ENCODE assay signal across 21 cellular contexts in the genomic region with DNA sequence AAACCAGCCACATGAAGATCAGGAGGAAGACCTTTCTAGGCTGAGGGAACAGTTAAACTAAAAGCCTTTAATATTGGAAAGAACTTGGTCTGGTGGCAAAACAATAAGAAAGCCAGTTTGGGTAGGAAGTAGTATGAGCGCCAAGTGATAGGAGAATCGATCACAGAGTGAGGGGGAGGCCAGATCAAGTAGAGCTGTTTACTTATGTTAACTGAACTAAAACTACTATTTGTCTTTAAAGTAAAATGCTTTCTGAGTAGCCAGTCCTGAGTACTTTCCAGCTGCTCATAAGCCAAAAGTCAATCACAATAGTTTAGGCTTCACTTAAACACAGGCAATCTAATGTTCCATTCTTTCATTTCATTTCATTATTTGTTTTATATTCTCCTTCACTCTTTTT.
DNase-seq lines count a peak whose midpoint lies in the region; ATAC-seq, FAIRE-seq and TF ChIP-seq lines count a peak whose summit lies in the region.
"Had no signal": no experiment of that assay in that cellular context is flagged by ENCODE, and none has a peak within 500 bp of the region (broad histone marks: within the 10 kb centered on the region; RNA-seq: fewer than 3 reads in every experiment).

No MANE protein-coding gene starts in this region.

- ATAC-seq in A549 = no peak
- ATAC-seq in left lobe of liver = peak; percentile 65
- ATAC-seq: HCT116 had no signal

- no peaks in the 10 kb centered on the region for H3K79me2 ChIP-seq in smooth muscle cell (ENCODE audit: low read depth)

- H3K36me3 Mint-ChIP-seq in progenitor cell of endocrine pancreas (ENCODE audit: insufficient read depth) = peaks cover 9% of the 10 kb centered on the region

- H3K4me3 ChIP-seq in A549 (no peak overlapping the region), smooth muscle cell (no peak overlapping the region)
- H3K4me3 ChIP-seq: GM23248 had no signal

- H3K36me3 ChIP-seq in smooth muscle cell (ENCODE audit: low read depth) = no peaks in the 10 kb centered on the region
- H3K36me3 ChIP-seq: BE2C had no signal

- H3K9me3 ChIP-seq in A549 (no peaks in the 10 kb centered on the region), smooth muscle cell (replicated peaks; ENCODE audit: low read depth) (no peaks in the 10 kb centered on the region)
- H3K9me3 ChIP-seq: BE2C had no signal

- TF ChIP-seq POLR2A in A549 (IDR thresholded peaks at IDR 0.05; ENCODE audit: low read length) (no peak), GM12891 (IDR thresholded peaks at IDR 0.05; ENCODE audit: low read depth, low read length) (no peak)

- H3K27me3 Mint-ChIP-seq in progenitor cell of endocrine pancreas = no peaks in the 10 kb centered on the region
- H3K27me3 Mint-ChIP-seq: CD4-positive, alpha-beta memory T cell had no signal

- H3K27ac ChIP-seq in A549 = no peak overlapping the region
- no peak overlapping the region for H3K27ac ChIP-seq in smooth muscle cell (ENCODE audit: low read depth)
- H3K27ac ChIP-seq: C4-2B, GM23248 had no signal

- H3K4me1 ChIP-seq in A549 (no peaks in the 10 kb centered on the region), smooth muscle cell (ENCODE audit: low read depth) (no peaks in the 10 kb centered on the region)
- H3K4me1 ChIP-seq: BE2C had no signal

- WGBS in A549 (ENCODE audit: missing lambda C conversion rate) = 84% methylated on average over 2 of the region's 2 CpGs
- 87% methylated on average over 2 of the region's 2 CpGs for WGBS in smooth muscle cell (ENCODE audit: low lambda C conversion rate)

- TF ChIP-seq EP300 in A549 (IDR thresholded peaks at IDR 0.05) = no peak

- no peak overlapping the region for H3K9ac ChIP-seq in smooth muscle cell (ENCODE audit: low read depth)
- H3K9ac ChIP-seq: GM23248 had no signal

- peak overlapping the region; percentile 58 for H3K27ac Mint-ChIP-seq in progenitor cell of endocrine pancreas

- no peaks in the 10 kb centered on the region for H3K27me3 ChIP-seq in smooth muscle cell (ENCODE audit: low read depth)
- H3K27me3 ChIP-seq: BE2C had no signal

- H3K4me1 Mint-ChIP-seq in progenitor cell of endocrine pancreas (ENCODE audit: low read depth) = peaks cover 24% of the 10 kb centered on the region
- H3K4me1 Mint-ChIP-seq: CD4-positive, alpha-beta memory T cell had no signal

- FAIRE-seq in A549 (lab: Jason Lieb, UNC) = peak; percentile 13
- peak; percentile 80 for FAIRE-seq in GM12891 (lab: Jason Lieb, UNC)
- FAIRE-seq: A204.1, D721Med, G401.6, H54 had no signal

- H4K20me1 ChIP-seq in smooth muscle cell (ENCODE audit: low read depth) = no peaks in the 10 kb centered on the region

- peak overlapping the region; percentile 11 for H3K4me3 Mint-ChIP-seq in progenitor cell of endocrine pancreas (ENCODE audit: low read depth)
- H3K4me3 Mint-ChIP-seq: CD4-positive, alpha-beta memory T cell had no signal

- H2AFZ ChIP-seq in smooth muscle cell (ENCODE audit: low read depth) = no peak overlapping the region
- H2AFZ ChIP-seq: GM23248 had no signal

- H3K4me2 ChIP-seq in A549 (no peak overlapping the region), smooth muscle cell (no peak overlapping the region)

- POLR2A ChIA-PET in A549 (lab: Yijun Ruan, JAX) = no interaction called here

- peaks cover 10% of the 10 kb centered on the region for H3K9me3 Mint-ChIP-seq in progenitor cell of endocrine pancreas (ENCODE audit: low read depth)
- H3K9me3 Mint-ChIP-seq: CD4-positive, alpha-beta memory T cell had no signal

- no peak for TF ChIP-seq RAD21 in A549 (conservative IDR thresholded peaks at IDR 0.05 in 1 of 2, IDR thresholded peaks at IDR 0.05 in 1 of 2)

- DNase-seq in A549 (ENCODE audit: low read depth in 1 of 2, low spot score in 1 of 2) = no peak
- no peak for DNase-seq in GM12891 (ENCODE audit: insufficient read length, low spot score)
- DNase-seq in left lobe of liver (ENCODE audit: low spot score) = no peak
- no peak for DNase-seq in progenitor cell of endocrine pancreas (ENCODE audit: low spot score, unreplicated experiment)
- DNase-seq in NCI-H1694 (lab: John Stamatoyannopoulos, UW) = no peak
- no peak for DNase-seq in smooth muscle cell (lab: John Stamatoyannopoulos, UW; ENCODE audit: unreplicated experiment)
- no peak for DNase-seq in stimulated activated CD4-positive, alpha-beta T cell treated with anti-CD3 and anti-CD28 coated beads, Interleukin-15, amount 100 ng/mL, for 24 hours
- DNase-seq: BE2C; CD4-positive, alpha-beta memory T cell; COR-L47; DMS153; DMS79 treated with DMSO at 0.1 percent for 48 hours; EL; GM23248; IMR-90 had no signal

- no peak for TF ChIP-seq CTCF in A549 (IDR thresholded peaks at IDR 0.05)
- no peak for TF ChIP-seq CTCF in progenitor cell of endocrine pancreas (IDR thresholded peaks at IDR 0.05; ENCODE audit: unreplicated experiment)
- TF ChIP-seq CTCF in smooth muscle cell (IDR thresholded peaks at IDR 0.05; ENCODE audit: borderline replicate concordance, insufficient read depth, poor library complexity, severe bottlenecking) = no peak

- no peaks in the 10 kb centered on the region for H3F3A ChIP-seq in smooth muscle cell (ENCODE audit: low read depth)

- CTCF ChIA-PET in A549 (lab: Yijun Ruan, JAX) = interaction anchor here (0.6 kb wide), 1 partner anchor 422 kb away, joined by 3 read pairs; no protein-coding TSS in a partner anchor

TF ChIP-seq in A549, 52 proteins besides CTCF, POLR2A, EP300 and RAD21:
- TF ChIP-seq JUNB (IDR thresholded peaks at IDR 0.05) (no peak), GATA3 (IDR thresholded peaks at IDR 0.05; ENCODE audit: borderline replicate concordance) (no peak), CBX2 (IDR thresholded peaks at IDR 0.05; ENCODE audit: borderline replicate concordance, low read depth) (no peak), NPAS2 (CRISPR knock-in tag; IDR thresholded peaks at IDR 0.05; ENCODE audit: borderline replicate concordance) (no peak), RNF2 (IDR thresholded peaks at IDR 0.05; ENCODE audit: borderline replicate concordance, low read depth) (no peak), ZC3H11A (IDR thresholded peaks at IDR 0.05) (no peak), SREBF2 (IDR thresholded peaks at IDR 0.05) (no peak), HDAC2 (IDR thresholded peaks at IDR 0.05) (no peak), TFCP2L1 (CRISPR knock-in tag; IDR thresholded peaks at IDR 0.05) (no peak), KDM1A (IDR thresholded peaks at IDR 0.05; ENCODE audit: low read depth) (no peak)
- TF ChIP-seq, protein P1, sequence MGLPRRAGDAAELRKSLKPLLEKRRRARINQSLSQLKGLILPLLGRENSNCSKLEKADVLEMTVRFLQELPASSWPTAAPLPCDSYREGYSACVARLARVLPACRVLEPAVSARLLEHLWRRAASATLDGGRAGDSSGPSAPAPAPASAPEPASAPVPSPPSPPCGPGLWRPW (IDR thresholded peaks at IDR 0.05) = no peak

TF ChIP-seq in GM12891, 5 proteins besides CTCF, POLR2A, EP300 and RAD21:
- TF ChIP-seq TAF1 (IDR thresholded peaks at IDR 0.05; ENCODE audit: low read depth, low read length) = no peak
- no peak for TF ChIP-seq POLR2AphosphoS5 (IDR thresholded peaks at IDR 0.05; ENCODE audit: low read depth, low read length)
- no peak for TF ChIP-seq SPI1 (IDR thresholded peaks at IDR 0.05; ENCODE audit: low read depth, low read length)
